In genomic region chr9:89315482-89315881, GRCh38 we compare ENCODE assay signal across 3 cellular contexts.
TF ChIP-seq lines count a peak whose summit lies in the region.

No MANE protein-coding gene starts in this region.

TF ChIP-seq in SK-N-SH, 30 proteins besides CTCF, POLR2A, EP300 and RAD21:
- TF ChIP-seq IRF3 (IDR thresholded peaks at IDR 0.05; ENCODE audit: low read depth, low read length): no peak
- TF ChIP-seq JUND (IDR thresholded peaks at IDR 0.05): no peak
- TF ChIP-seq USF2 (IDR thresholded peaks at IDR 0.05; ENCODE audit: borderline replicate concordance, low read depth, low read length): no peak
- TF ChIP-seq ZBTB33 (IDR thresholded peaks at IDR 0.05; ENCODE audit: borderline replicate concordance, low read depth): no peak
- no peak for TF ChIP-seq RFX5 (IDR thresholded peaks at IDR 0.05; ENCODE audit: low read length)
- TF ChIP-seq ELF1 (IDR thresholded peaks at IDR 0.05): no peak
- TF ChIP-seq MXI1 (IDR thresholded peaks at IDR 0.05; ENCODE audit: low read depth, low read length): no peak
- no peak for TF ChIP-seq FOSL2 (IDR thresholded peaks at IDR 0.05; ENCODE audit: borderline replicate concordance, low read depth)
- no peak for TF ChIP-seq MAX (IDR thresholded peaks at IDR 0.05; ENCODE audit: low read depth)
- no peak for TF ChIP-seq USF1 (IDR thresholded peaks at IDR 0.05; ENCODE audit: borderline replicate concordance, low read depth)
- no peak for TF ChIP-seq PBX3 (IDR thresholded peaks at IDR 0.05)
- no peak for TF ChIP-seq FOXM1 (IDR thresholded peaks at IDR 0.05; ENCODE audit: low read depth)
- TF ChIP-seq POLR2AphosphoS5 (IDR thresholded peaks at IDR 0.05; ENCODE audit: low read depth, low read length): no peak
- no peak for TF ChIP-seq EZH2phosphoT487 (IDR thresholded peaks at IDR 0.05; ENCODE audit: borderline replicate concordance, low read depth)

TF ChIP-seq in SK-N-SH treated with all-trans-retinoic acid at 6 μM for 48 hours, 23 proteins besides CTCF, POLR2A, EP300 and RAD21:
- TF ChIP-seq ISL1 (CRISPR knock-in tag; IDR thresholded peaks at IDR 0.05) (no peak), BACH2 (CRISPR knock-in tag; IDR thresholded peaks at IDR 0.05; ENCODE audit: borderline replicate concordance) (no peak), ZFP30 (CRISPR knock-in tag; IDR thresholded peaks at IDR 0.05) (no peak), ZC3H10 (CRISPR knock-in tag; IDR thresholded peaks at IDR 0.05) (no peak), ZFP3 (CRISPR knock-in tag; IDR thresholded peaks at IDR 0.05) (no peak), SNAI2 (CRISPR knock-in tag; IDR thresholded peaks at IDR 0.05) (no peak), RARB (CRISPR knock-in tag; IDR thresholded peaks at IDR 0.05) (no peak), ZNF8 (CRISPR knock-in tag; IDR thresholded peaks at IDR 0.05) (no peak), CREB5 (CRISPR knock-in tag; IDR thresholded peaks at IDR 0.05; ENCODE audit: low read depth) (no peak), PATZ1 (CRISPR knock-in tag; IDR thresholded peaks at IDR 0.05; ENCODE audit: borderline replicate concordance) (no peak), CSRNP3 (CRISPR knock-in tag; IDR thresholded peaks at IDR 0.05) (no peak), OSR1 (CRISPR knock-in tag; IDR thresholded peaks at IDR 0.05) (no peak), PPARA (CRISPR knock-in tag; IDR thresholded peaks at IDR 0.05; ENCODE audit: borderline replicate concordance) (no peak), TSHZ2 (CRISPR knock-in tag; IDR thresholded peaks at IDR 0.05) (no peak), ESRRG (CRISPR knock-in tag; IDR thresholded peaks at IDR 0.05) (no peak), GLIS3 (CRISPR knock-in tag; IDR thresholded peaks at IDR 0.05) (no peak), ZNF70 (CRISPR knock-in tag; IDR thresholded peaks at IDR 0.05) (no peak)
TF ChIP-seq in SK-N-SH treated with all-trans-retinoic acid at 6 μM for 48 hours: peak in this region for 0.

TF ChIP-seq in endothelial cell of umbilical vein, 7 proteins besides CTCF, POLR2A, EP300 and RAD21:
- no peak for TF ChIP-seq GATA2 (IDR thresholded peaks at IDR 0.05; ENCODE audit: insufficient read depth, insufficient read length, low read depth, low read length)
- TF ChIP-seq FOS (IDR thresholded peaks at IDR 0.05; ENCODE audit: borderline replicate concordance, insufficient read depth, low read length): no peak
- no peak for TF ChIP-seq MAX (IDR thresholded peaks at IDR 0.05; ENCODE audit: insufficient read depth, insufficient read length)
- no peak for TF ChIP-seq POLR2AphosphoS5 (IDR thresholded peaks at IDR 0.05; ENCODE audit: insufficient read depth, low read depth, low read length)
- TF ChIP-seq EZH2 (IDR thresholded peaks at IDR 0.05; ENCODE audit: borderline replicate concordance, low read depth, low read length, severe bottlenecking): no peak
- no peak for TF ChIP-seq JUN (IDR thresholded peaks at IDR 0.05; ENCODE audit: borderline replicate concordance, insufficient read depth, insufficient read length, low read depth)
- TF ChIP-seq MYC (IDR thresholded peaks at IDR 0.05; ENCODE audit: low read depth, low read length): no peak
